1 cellular context compared by ENCODE assay signal in the genomic region with DNA sequence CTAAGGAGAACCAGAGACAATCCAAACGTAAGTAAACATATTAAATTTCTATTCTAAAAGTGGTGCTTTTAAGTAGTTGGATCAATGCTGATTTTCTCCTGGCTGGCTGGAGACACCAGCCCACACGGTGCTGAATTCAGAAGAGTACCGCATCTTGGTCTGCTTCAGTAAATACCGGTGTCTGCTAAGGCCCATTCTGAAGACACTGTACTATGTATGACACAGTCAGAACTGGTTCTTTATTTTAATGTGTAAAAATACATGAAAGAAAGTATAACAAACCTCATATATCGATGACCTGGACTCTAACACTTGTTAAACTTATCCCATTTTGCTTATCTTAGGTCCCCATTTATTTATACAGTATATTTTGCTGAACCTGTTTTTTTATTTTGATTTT.
TF ChIP-seq lines count a peak whose summit lies in the region.

No MANE protein-coding gene starts in this region.

TF ChIP-seq in K562, 482 proteins besides CTCF, POLR2A, EP300 and RAD21 (continued from another document):
- TF ChIP-seq, protein P1, sequence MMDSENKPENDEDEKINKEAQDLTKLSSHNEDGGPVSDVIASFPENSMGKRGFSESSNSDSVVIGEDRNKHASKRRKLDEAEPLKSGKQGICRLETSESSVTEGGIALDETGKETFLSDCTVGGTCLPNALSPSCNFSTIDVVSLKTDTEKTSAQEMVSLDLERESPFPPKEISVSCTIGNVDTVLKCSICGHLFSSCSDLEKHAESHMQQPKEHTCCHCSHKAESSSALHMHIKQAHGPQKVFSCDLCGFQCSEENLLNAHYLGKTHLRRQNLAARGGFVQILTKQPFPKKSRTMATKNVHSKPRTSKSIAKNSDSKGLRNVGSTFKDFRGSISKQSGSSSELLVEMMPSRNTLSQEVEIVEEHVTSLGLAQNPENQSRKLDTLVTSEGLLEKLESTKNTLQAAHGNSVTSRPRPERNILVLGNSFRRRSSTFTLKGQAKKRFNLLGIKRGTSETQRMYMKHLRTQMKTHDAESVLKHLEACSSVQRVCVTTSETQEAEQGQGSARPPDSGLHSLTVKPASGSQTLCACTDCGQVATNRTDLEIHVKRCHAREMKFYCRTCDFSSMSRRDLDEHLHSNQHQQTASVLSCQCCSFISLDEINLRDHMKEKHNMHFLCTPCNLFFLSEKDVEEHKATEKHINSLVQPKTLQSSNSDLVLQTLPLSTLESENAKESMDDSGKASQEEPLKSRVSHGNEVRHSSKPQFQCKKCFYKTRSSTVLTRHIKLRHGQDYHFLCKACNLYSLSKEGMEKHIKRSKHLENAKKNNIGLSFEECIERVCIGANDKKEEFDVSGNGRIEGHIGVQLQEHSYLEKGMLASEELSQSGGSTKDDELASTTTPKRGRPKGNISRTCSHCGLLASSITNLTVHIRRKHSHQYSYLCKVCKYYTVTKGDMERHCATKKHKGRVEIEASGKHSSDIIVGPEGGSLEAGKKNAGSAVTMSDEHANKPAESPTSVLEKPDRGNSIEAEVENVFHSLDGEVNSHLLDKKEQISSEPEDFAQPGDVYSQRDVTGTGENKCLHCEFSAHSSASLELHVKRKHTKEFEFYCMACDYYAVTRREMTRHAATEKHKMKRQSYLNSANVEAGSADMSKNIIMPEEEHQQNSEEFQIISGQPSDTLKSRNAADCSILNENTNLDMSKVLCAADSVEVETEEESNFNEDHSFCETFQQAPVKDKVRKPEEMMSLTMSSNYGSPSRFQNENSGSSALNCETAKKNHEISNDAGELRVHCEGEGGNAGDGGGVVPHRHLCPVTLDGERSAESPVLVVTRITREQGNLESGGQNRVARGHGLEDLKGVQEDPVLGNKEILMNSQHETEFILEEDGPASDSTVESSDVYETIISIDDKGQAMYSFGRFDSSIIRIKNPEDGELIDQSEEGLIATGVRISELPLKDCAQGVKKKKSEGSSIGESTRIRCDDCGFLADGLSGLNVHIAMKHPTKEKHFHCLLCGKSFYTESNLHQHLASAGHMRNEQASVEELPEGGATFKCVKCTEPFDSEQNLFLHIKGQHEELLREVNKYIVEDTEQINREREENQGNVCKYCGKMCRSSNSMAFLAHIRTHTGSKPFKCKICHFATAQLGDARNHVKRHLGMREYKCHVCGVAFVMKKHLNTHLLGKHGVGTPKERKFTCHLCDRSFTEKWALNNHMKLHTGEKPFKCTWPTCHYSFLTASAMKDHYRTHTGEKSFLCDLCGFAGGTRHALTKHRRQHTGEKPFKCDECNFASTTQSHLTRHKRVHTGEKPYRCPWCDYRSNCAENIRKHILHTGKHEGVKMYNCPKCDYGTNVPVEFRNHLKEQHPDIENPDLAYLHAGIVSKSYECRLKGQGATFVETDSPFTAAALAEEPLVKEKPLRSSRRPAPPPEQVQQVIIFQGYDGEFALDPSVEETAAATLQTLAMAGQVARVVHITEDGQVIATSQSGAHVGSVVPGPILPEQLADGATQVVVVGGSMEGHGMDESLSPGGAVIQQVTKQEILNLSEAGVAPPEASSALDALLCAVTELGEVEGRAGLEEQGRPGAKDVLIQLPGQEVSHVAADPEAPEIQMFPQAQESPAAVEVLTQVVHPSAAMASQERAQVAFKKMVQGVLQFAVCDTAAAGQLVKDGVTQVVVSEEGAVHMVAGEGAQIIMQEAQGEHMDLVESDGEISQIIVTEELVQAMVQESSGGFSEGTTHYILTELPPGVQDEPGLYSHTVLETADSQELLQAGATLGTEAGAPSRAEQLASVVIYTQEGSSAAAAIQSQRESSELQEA (IDR thresholded peaks at IDR 0.05; ENCODE audit: low read depth), result no peak
- TF ChIP-seq POLR2H (tag; IDR thresholded peaks at IDR 0.05; ENCODE audit: low read depth), result no peak
- no peak for TF ChIP-seq ZNF263 (CRISPR knock-in tag; IDR thresholded peaks at IDR 0.05; ENCODE audit: borderline replicate concordance)
- TF ChIP-seq MCM3 (IDR thresholded peaks at IDR 0.05), result no peak
- TF ChIP-seq FOXA3 (CRISPR knock-in tag; conservative IDR thresholded peaks at IDR 0.05 in 1 of 2, IDR thresholded peaks at IDR 0.05 in 1 of 2), result no peak
- no peak for TF ChIP-seq ZNF23 (CRISPR knock-in tag; IDR thresholded peaks at IDR 0.05)
- TF ChIP-seq ERF (CRISPR knock-in tag; IDR thresholded peaks at IDR 0.05), result no peak
- no peak for TF ChIP-seq FOXJ2 (tag; IDR thresholded peaks at IDR 0.05)
- no peak for TF ChIP-seq TAF9B (IDR thresholded peaks at IDR 0.05; ENCODE audit: partially characterized antibody)
- TF ChIP-seq SMARCA4 (IDR thresholded peaks at IDR 0.05), result no peak
- TF ChIP-seq CBX2 (IDR thresholded peaks at IDR 0.05; ENCODE audit: insufficient read depth, low read length, poor library complexity, severe bottlenecking), result no peak
- TF ChIP-seq, protein P2, sequence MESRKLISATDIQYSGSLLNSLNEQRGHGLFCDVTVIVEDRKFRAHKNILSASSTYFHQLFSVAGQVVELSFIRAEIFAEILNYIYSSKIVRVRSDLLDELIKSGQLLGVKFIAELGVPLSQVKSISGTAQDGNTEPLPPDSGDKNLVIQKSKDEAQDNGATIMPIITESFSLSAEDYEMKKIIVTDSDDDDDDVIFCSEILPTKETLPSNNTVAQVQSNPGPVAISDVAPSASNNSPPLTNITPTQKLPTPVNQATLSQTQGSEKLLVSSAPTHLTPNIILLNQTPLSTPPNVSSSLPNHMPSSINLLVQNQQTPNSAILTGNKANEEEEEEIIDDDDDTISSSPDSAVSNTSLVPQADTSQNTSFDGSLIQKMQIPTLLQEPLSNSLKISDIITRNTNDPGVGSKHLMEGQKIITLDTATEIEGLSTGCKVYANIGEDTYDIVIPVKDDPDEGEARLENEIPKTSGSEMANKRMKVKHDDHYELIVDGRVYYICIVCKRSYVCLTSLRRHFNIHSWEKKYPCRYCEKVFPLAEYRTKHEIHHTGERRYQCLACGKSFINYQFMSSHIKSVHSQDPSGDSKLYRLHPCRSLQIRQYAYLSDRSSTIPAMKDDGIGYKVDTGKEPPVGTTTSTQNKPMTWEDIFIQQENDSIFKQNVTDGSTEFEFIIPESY (CRISPR knock-in tag; IDR thresholded peaks at IDR 0.05), result no peak
